In the genomic region with DNA sequence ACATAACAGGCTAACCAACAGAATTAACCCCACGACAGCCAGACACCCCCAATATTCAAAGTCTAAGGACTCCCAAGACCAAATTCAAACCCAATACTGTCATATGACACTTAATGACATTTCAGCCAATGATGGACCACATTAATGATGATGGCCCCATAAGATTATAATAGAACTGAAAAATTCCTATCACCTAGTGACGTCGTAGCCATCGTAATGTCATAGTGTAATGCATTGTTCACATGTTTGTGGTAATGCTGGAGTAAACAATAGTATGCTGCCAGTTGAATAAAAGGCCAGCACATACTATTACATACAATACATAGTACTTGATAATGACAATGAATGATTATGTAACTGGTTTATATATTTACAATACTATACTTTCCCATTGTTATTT, we compare ENCODE assay signal across 30 cellular contexts.
"Had no signal": no experiment of that assay in that cellular context is flagged by ENCODE, and none has a peak within 500 bp of the region (broad histone marks: within the 10 kb centered on the region; RNA-seq: fewer than 3 reads in every experiment).

No MANE protein-coding gene starts in this region.

- H3K4me3 ChIP-seq: neural progenitor cell, ovary, psoas muscle, skin epidermis, smooth muscle cell, spleen, suprapubic skin, testis, tibial artery, transverse colon, upper lobe of right lung, uterus had no signal

- H3K9ac ChIP-seq: neural progenitor cell, parathyroid adenoma had no signal

- H3K27ac ChIP-seq: neural progenitor cell, ovary, parathyroid adenoma, psoas muscle, skin epidermis, spleen, suprapubic skin, testis, tibial artery, transverse colon, upper lobe of right lung, uterus had no signal

- H3K4me1 ChIP-seq: neural progenitor cell, parathyroid adenoma, psoas muscle, spleen, suprapubic skin, testis, tibial artery, upper lobe of right lung, uterus had no signal

- H3K9me3 ChIP-seq: ovary, psoas muscle, spleen, suprapubic skin, testis, tibial artery, transverse colon, upper lobe of right lung, uterus had no signal

- H3K27ac Mint-ChIP-seq: natural killer cell; nephron; neural progenitor cell; progenitor cell of endocrine pancreas; stimulated activated memory B cell treated with anti-CD40 and anti-IgM and Interleukin-4, amounts not matched to agents 10 μg/mL and 1 μg/mL and 100 μg/mL, for 72 hours; stimulated activated naive CD8-positive, alpha-beta T cell treated with anti-CD3 and anti-CD28 coated beads, Interleukin-15, amount 100 ng/mL, for 72 hours; type B pancreatic cell had no signal

- H3K36me3 ChIP-seq: neural progenitor cell, ovary, uterus had no signal

- ATAC-seq: natural killer cell; psoas muscle; right cardiac atrium; stimulated activated memory B cell treated with anti-CD40 and anti-IgM and Interleukin-4, amounts not matched to agents 10 μg/mL and 1 μg/mL and 100 μg/mL, for 72 hours; stimulated activated naive CD8-positive, alpha-beta T cell treated with anti-CD3 and anti-CD28 coated beads, Interleukin-15, amount 100 ng/mL, for 72 hours; stimulated activated naive CD8-positive, alpha-beta T cell treated with anti-CD3 and anti-CD28 coated beads, Interleukin-15, Interleukin-2, amounts not matched to agents 100 U/mL and 50 U/mL, for 24 hours; upper lobe of right lung had no signal

- H3K4me1 Mint-ChIP-seq: natural killer cell; neural progenitor cell; stimulated activated memory B cell treated with anti-CD40 and anti-IgM and Interleukin-4, amounts not matched to agents 10 μg/mL and 1 μg/mL and 100 μg/mL, for 72 hours; stimulated activated naive CD8-positive, alpha-beta T cell treated with anti-CD3 and anti-CD28 coated beads, Interleukin-15, amount 100 ng/mL, for 72 hours had no signal

- H3K27me3 ChIP-seq: neural progenitor cell, ovary, spleen, suprapubic skin, testis, tibial artery, transverse colon, upper lobe of right lung, uterus had no signal

- H3K36me3 Mint-ChIP-seq: natural killer cell; neural progenitor cell; stimulated activated memory B cell treated with anti-CD40 and anti-IgM and Interleukin-4, amounts not matched to agents 10 μg/mL and 1 μg/mL and 100 μg/mL, for 72 hours had no signal

- H3K4me3 Mint-ChIP-seq: natural killer cell; nephron; neural progenitor cell; stimulated activated memory B cell treated with anti-CD40 and anti-IgM and Interleukin-4, amounts not matched to agents 10 μg/mL and 1 μg/mL and 100 μg/mL, for 72 hours; stimulated activated naive CD8-positive, alpha-beta T cell treated with anti-CD3 and anti-CD28 coated beads, Interleukin-15, amount 100 ng/mL, for 72 hours; type B pancreatic cell had no signal

- DNase-seq: natural killer cell; occipital lobe; ovary; posterior cingulate gyrus; psoas muscle; right cardiac atrium; spleen; stimulated activated CD4-positive, alpha-beta T cell treated with anti-CD3 and anti-CD28 coated beads, Interleukin-12 subunit alpha, Interleukin-12 subunit beta, amount 100 ng/mL, for 4 hours; stimulated activated CD4-positive, alpha-beta T cell treated with anti-CD3 and anti-CD28 coated beads, Interleukin-1b, Interleukin-23, amount 100 ng/mL, for 48 hours; stimulated activated CD4-positive, alpha-beta T cell treated with anti-CD3 and anti-CD28 coated beads, Interleukin-4, amount 100 ng/mL, for 1 hour; stimulated activated CD4-positive, alpha-beta T cell treated with anti-CD3 and anti-CD28 coated beads, Interleukin-4, amount 100 ng/mL, for 4 hours; stimulated activated CD8-positive, alpha-beta memory T cell treated with anti-CD3 and anti-CD28 coated beads, Interleukin-4, amount 100 ng/mL, for 48 hours; stimulated activated naive CD4-positive, alpha-beta T cell; stimulated activated naive CD8-positive, alpha-beta T cell treated with anti-CD3 and anti-CD28 coated beads, Interleukin-15, amount 100 ng/mL, for 72 hours; stimulated activated naive CD8-positive, alpha-beta T cell treated with anti-CD3 and anti-CD28 coated beads, Interleukin-15, Interleukin-2, amounts not matched to agents 100 U/mL and 50 U/mL, for 24 hours; substantia nigra; testis; tibial artery; transverse colon; upper lobe of right lung; uterus had no signal

- H3K9me3 Mint-ChIP-seq: natural killer cell; nephron; neural progenitor cell; stimulated activated memory B cell treated with anti-CD40 and anti-IgM and Interleukin-4, amounts not matched to agents 10 μg/mL and 1 μg/mL and 100 μg/mL, for 72 hours; stimulated activated naive CD8-positive, alpha-beta T cell treated with anti-CD3 and anti-CD28 coated beads, Interleukin-15, amount 100 ng/mL, for 72 hours; type B pancreatic cell had no signal

- H3K27me3 Mint-ChIP-seq: stimulated activated memory B cell treated with anti-CD40 and anti-IgM and Interleukin-4, amounts not matched to agents 10 μg/mL and 1 μg/mL and 100 μg/mL, for 72 hours; stimulated activated naive CD8-positive, alpha-beta T cell treated with anti-CD3 and anti-CD28 coated beads, Interleukin-15, amount 100 ng/mL, for 72 hours; type B pancreatic cell had no signal
